8 cellular contexts compared by ENCODE assay signal in the genomic region with DNA sequence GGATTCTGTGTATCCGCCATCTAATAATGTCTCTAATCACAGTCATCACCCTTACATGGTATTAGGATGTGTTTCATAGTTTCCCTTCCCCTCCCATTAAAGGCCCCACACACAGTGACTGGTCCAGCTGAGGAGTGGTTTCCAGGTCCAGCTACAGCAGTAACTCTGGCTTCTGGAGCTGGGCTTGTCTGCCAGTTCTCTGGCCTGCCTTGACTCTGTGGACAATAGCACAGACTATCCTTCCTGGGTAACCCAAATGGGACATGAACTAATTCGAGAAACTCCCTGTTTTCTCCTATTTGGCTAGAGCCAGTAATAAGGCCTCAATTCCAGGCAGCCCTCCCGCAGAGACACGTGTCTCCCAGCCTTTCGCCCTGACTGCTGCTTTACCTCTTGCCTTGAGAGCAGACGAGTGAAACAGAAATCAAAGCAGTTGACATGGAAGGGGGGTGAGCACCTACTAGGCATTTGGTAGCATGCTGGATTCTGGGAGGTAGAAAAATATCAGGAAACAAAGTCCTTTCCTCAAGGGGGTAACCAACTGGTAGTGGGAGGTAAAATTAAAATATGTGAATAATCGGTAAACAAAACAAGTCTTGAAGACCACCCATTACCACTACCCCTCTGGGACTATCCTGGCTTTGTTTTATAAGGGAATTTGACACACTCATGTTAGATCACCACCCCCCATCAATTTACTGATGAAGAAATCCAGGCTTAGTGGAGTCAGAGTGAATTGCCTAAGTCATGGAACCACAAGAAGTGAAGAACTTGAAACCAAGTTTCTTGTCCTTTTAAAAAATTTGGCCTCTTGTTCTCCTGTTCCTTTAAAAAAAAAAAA. TPM values are rescaled to one million over a fixed set of nuclear protein-coding genes. Genes with fewer than 3 reads are reported as not detected.
DNase-seq lines count a peak whose midpoint lies in the region; ATAC-seq and TF ChIP-seq lines count a peak whose summit lies in the region.

No MANE protein-coding gene starts in this region.

- H3K27ac ChIP-seq in fibroblast of lung (ENCODE audit: insufficient read depth, low read length), result peak overlapping the region; percentile 99

- H3K36me3 Mint-ChIP-seq in T-helper 1 cell treated with Interleukin-12 subunit alpha and Interleukin-12 subunit beta and Interleukin-4 antibody, amounts not matched to agents 30 μg/mL and 1 μg/mL, for 36 hours (ENCODE audit: low read depth), result peaks cover 10% of the 10 kb centered on the region
- H3K36me3 Mint-ChIP-seq in T-helper 17 cell (ENCODE audit: low read depth) (peaks cover 5% of the 10 kb centered on the region), naive B cell (peaks cover 0 to 4% of the 10 kb centered on the region in 2 donors)

- no peaks in the 10 kb centered on the region for H4K20me1 ChIP-seq in fibroblast of lung (ENCODE audit: control insufficient read depth, extremely low read depth, insufficient read depth, low read length)

- no peak for TF ChIP-seq CTCF in fibroblast of lung (conservative IDR thresholded peaks at IDR 0.05 in 1 of 2, IDR thresholded peaks at IDR 0.05 in 1 of 2; ENCODE audit: low read depth in 1 of 2, low read length in 2 of 2)

- no peaks in the 10 kb centered on the region for H3K27me3 ChIP-seq in fibroblast of lung (ENCODE audit: control insufficient read depth, insufficient read depth, low read length)

- H3K27ac Mint-ChIP-seq in T-helper 1 cell treated with Interleukin-12 subunit alpha and Interleukin-12 subunit beta and Interleukin-4 antibody, amounts not matched to agents 30 μg/mL and 1 μg/mL, for 36 hours, result peak overlapping the region; percentile 66
- peak overlapping the region; percentile 97 for H3K27ac Mint-ChIP-seq in T-helper 17 cell
- H3K27ac Mint-ChIP-seq in naive B cell, result peak overlapping the region; percentile 48 to 97 (median 84)

- H3K9me3 Mint-ChIP-seq in T-helper 1 cell treated with Interleukin-12 subunit alpha and Interleukin-12 subunit beta and Interleukin-4 antibody, amounts not matched to agents 30 μg/mL and 1 μg/mL, for 36 hours, result no peaks in the 10 kb centered on the region
- no peaks in the 10 kb centered on the region for H3K9me3 Mint-ChIP-seq in naive B cell

- H3K9ac ChIP-seq in fibroblast of lung (ENCODE audit: insufficient read depth, low read length), result peak overlapping the region; percentile 70

- peaks cover 41% of the 10 kb centered on the region for H3K4me1 ChIP-seq in fibroblast of lung (ENCODE audit: control insufficient read depth, extremely low read depth, insufficient read depth, low read length)

- H3K4me1 Mint-ChIP-seq in T-helper 1 cell treated with Interleukin-12 subunit alpha and Interleukin-12 subunit beta and Interleukin-4 antibody, amounts not matched to agents 30 μg/mL and 1 μg/mL, for 36 hours (ENCODE audit: low read depth), result peaks cover 40% of the 10 kb centered on the region
- H3K4me1 Mint-ChIP-seq in T-helper 17 cell, result peaks cover 45% of the 10 kb centered on the region
- H3K4me1 Mint-ChIP-seq in naive B cell, result peaks cover 36 to 61% (median 56%) of the 10 kb centered on the region in 3 donors

- DNase-seq in T-helper 1 cell, result no peak
- DNase-seq in T-helper 17 cell, result no peak
- peak; percentile 86 to 89 for DNase-seq in fibroblast of lung (ENCODE audit: low read depth in 2 of 2)
- DNase-seq in naive B cell, result no peak
- no peak for DNase-seq in stimulated activated naive CD4-positive, alpha-beta T cell (lab: John Stamatoyannopoulos, UW)
- no peak for DNase-seq in D341Med (ENCODE audit: low spot score)

- H3K4me2 ChIP-seq in fibroblast of lung (ENCODE audit: extremely low read depth, insufficient read depth, low read length), result peak overlapping the region; percentile 98

- H3K79me2 ChIP-seq in fibroblast of lung (ENCODE audit: control insufficient read depth, insufficient read depth, low read length), result peaks cover 20% of the 10 kb centered on the region

- H3K27me3 Mint-ChIP-seq in T-helper 1 cell treated with Interleukin-12 subunit alpha and Interleukin-12 subunit beta and Interleukin-4 antibody, amounts not matched to agents 30 μg/mL and 1 μg/mL, for 36 hours (ENCODE audit: low read depth), result no peaks in the 10 kb centered on the region
- H3K27me3 Mint-ChIP-seq in T-helper 17 cell (no peaks in the 10 kb centered on the region), naive B cell (no peaks in the 10 kb centered on the region)

- peak overlapping the region; percentile 87 for H3K4me3 Mint-ChIP-seq in T-helper 1 cell treated with Interleukin-12 subunit alpha and Interleukin-12 subunit beta and Interleukin-4 antibody, amounts not matched to agents 30 μg/mL and 1 μg/mL, for 36 hours
- H3K4me3 Mint-ChIP-seq in T-helper 17 cell, result peak overlapping the region; percentile 98
- peak overlapping the region; percentile 88 to 99 (median 96) for H3K4me3 Mint-ChIP-seq in naive B cell

- H2AFZ ChIP-seq in fibroblast of lung (ENCODE audit: low read length), result peak overlapping the region; percentile 17

- H3K9me3 ChIP-seq in T-helper 17 cell (ENCODE audit: control insufficient read depth, low read length, poor library complexity, severe bottlenecking), result no peaks in the 10 kb centered on the region
- no peaks in the 10 kb centered on the region for H3K9me3 ChIP-seq in fibroblast of lung (ENCODE audit: control insufficient read depth, insufficient read depth, low read depth, low read length)

- H3K36me3 ChIP-seq in fibroblast of lung (ENCODE audit: control insufficient read depth, insufficient read depth, low read length), result no peaks in the 10 kb centered on the region

- H3K4me3 ChIP-seq in fibroblast of lung (replicated peaks in 1 of 4; ENCODE audit: control extremely low read depth in 1 of 4, insufficient read depth in 1 of 4, low read depth in 3 of 4, low read length in 4 of 4), result peak overlapping the region; percentile 41 to 77 (median 60)

- ATAC-seq in T-helper 17 cell (no peak), naive B cell (ENCODE audit: low read depth in 2 of 2) (no peak), HG03520 (IDR thresholded peaks at IDR 0.05; ENCODE audit: unreplicated experiment) (no peak)

RNA-seq across cellular contexts. Expression of gene TRAF3IP2, which starts 1.2 kb away (rescaled TPM):
- total RNA-seq in T-helper 17 cell (10 to 100 TPM; 19.9 to 33.5 TPM), fibroblast of lung (15.2 and 37.0 TPM in 2 replicates)
- polyA plus RNA-seq in fibroblast of lung (21.6 and 26.9 TPM in 2 replicates), naive B cell (ENCODE audit: low read depth in 6 of 6) (10 to 100 TPM; 11.2 to 23.5 (median 19.0) TPM)
- 22.1 and 22.2 TPM in 2 replicates for polyA plus RNA-seq in fibroblast of lung (2012)
- 76.9 and 77.1 TPM in 2 replicates for polyA minus RNA-seq in fibroblast of lung (ENCODE audit: low replicate concordance)

Comparison
In these comparisons a context has a peak if more than half of its experiments do, and no peak if none do; other contexts are left out.
1. DNase-seq: peak in fibroblast of lung (2 of 2); none in T-helper 1 cell (0 of 5), T-helper 17 cell (0 of 3), naive B cell (single experiment), stimulated activated naive CD4-positive, alpha-beta T cell (0 of 6) and D341Med (single experiment).
2. Peak in every context shown above with its lines, with median percentiles within 50 percentile points of each other: H3K27ac Mint-ChIP-seq and H3K4me3 Mint-ChIP-seq.